In genomic region chr7:90605055-90605454, GRCh38 we compare ENCODE assay signal across 14 cellular contexts. TPM values are rescaled to one million over a fixed set of nuclear protein-coding genes. Genes with fewer than 3 reads are reported as not detected.
A peak's percentile ranks its signal among the peaks of the same experiment; 100 is the strongest.
DNase-seq lines count a peak whose midpoint lies in the region; ATAC-seq and TF ChIP-seq lines count a peak whose summit lies in the region.
"Had no signal": no experiment of that assay in that cellular context is flagged by ENCODE, and none has a peak within 500 bp of the region (broad histone marks: within the 10 kb centered on the region; RNA-seq: fewer than 3 reads in every experiment).

No MANE protein-coding gene starts in this region.

- peaks cover 13 to 41% of the 10 kb centered on the region in 2 donors for H3K4me1 ChIP-seq in gastrocnemius medialis
- H3K4me1 ChIP-seq: A549, uterus had no signal

- H3K9me3 ChIP-seq in gastrocnemius medialis = no peaks in the 10 kb centered on the region
- H3K9me3 ChIP-seq: A549, right lobe of liver, uterus had no signal

- intact Hi-C loops in gastrocnemius medialis (cut with DNase I; ENCODE audit: low total_unique reads) = no loop called here

- in situ Hi-C loops in gastrocnemius medialis (cut with MboI; ENCODE audit: low sequenced_read_pairs in 4 of 4) = no loop called here

- peak overlapping the region in 3 of 4 donors; percentile 23 to 42 (median 41) for H3K27ac ChIP-seq in gastrocnemius medialis
- H3K27ac ChIP-seq: A549, right lobe of liver, uterus had no signal

- no peaks in the 10 kb centered on the region for H3K27me3 ChIP-seq in gastrocnemius medialis
- H3K27me3 ChIP-seq: right lobe of liver, uterus had no signal

- H3K4me3 ChIP-seq in gastrocnemius medialis = no peak overlapping the region
- H3K4me3 ChIP-seq: A549, right lobe of liver, uterus had no signal

- H3K36me3 ChIP-seq in gastrocnemius medialis = no peaks in the 10 kb centered on the region
- H3K36me3 ChIP-seq: right lobe of liver, uterus had no signal

- ATAC-seq in gastrocnemius medialis (peak; percentile 95 to 99), HG02973 (IDR thresholded peaks at IDR 0.05; ENCODE audit: unreplicated experiment) (no peak)
- ATAC-seq: A549; activated CD8-positive, alpha-beta memory T cell treated with anti-CD3 and anti-CD28 coated beads, Interleukin-2, amount 10 ng/mL, durations not matched to agents 7 days and 5 days had no signal

- TF ChIP-seq CTCF in gastrocnemius medialis (IDR thresholded peaks at IDR 0.05 in 4 of 5, conservative IDR thresholded peaks at IDR 0.05 in 1 of 5) = no peak

- TF ChIP-seq POLR2A in gastrocnemius medialis (IDR thresholded peaks at IDR 0.05) = no peak

- DNase-seq in NCI-H748 (lab: John Stamatoyannopoulos, UW; ENCODE audit: unreplicated experiment) (peak; percentile 50), NCI-H748 treated with DMSO at 0.1 percent for 48 hours (lab: John Stamatoyannopoulos, UW) (no peak), NCI-H1092 treated with DMSO at 0.1 percent for 48 hours (lab: John Stamatoyannopoulos, UW) (peak; percentile 95), NCI-H82 (lab: John Stamatoyannopoulos, UW) (peak; percentile 85), gastrocnemius medialis (peak; percentile 62 to 63), ecto neural progenitor cell (ENCODE audit: low spot score) (no peak)
- DNase-seq in activated effector memory CD4-positive, alpha-beta T cell treated with Interleukin-2 at 50 U/mL for 16 hours = no peak
- DNase-seq: activated CD8-positive, alpha-beta memory T cell treated with anti-CD3 and anti-CD28 coated beads, Interleukin-2, amount 10 ng/mL, durations not matched to agents 7 days and 5 days; midbrain; right lobe of liver; T-helper 1 cell; uterus had no signal

RNA-seq across cellular contexts. Expression of gene CDK14, which starts 8.9 kb away (rescaled TPM):
- 1 to 10 TPM; 3.9 to 8.6 (median 7.3) TPM for total RNA-seq in gastrocnemius medialis

Comparison
In these comparisons a context has a peak if more than half of its experiments do, and no peak if none do; other contexts are left out.
1. DNase-seq: peak in NCI-H748 (single experiment), NCI-H1092 treated with DMSO at 0.1 percent for 48 hours (single experiment), NCI-H82 (single experiment) and gastrocnemius medialis (2 of 2); none in NCI-H748 treated with DMSO at 0.1 percent for 48 hours (single experiment), ecto neural progenitor cell (single experiment) and activated effector memory CD4-positive, alpha-beta T cell treated with Interleukin-2 at 50 U/mL for 16 hours (single experiment).